Comparison of ENCODE assay signal across 27 cellular contexts in genomic region chr5:111589320-111589719, GRCh38.
"Had no signal": no experiment of that assay in that cellular context is flagged by ENCODE, and none has a peak within 500 bp of the region (broad histone marks: within the 10 kb centered on the region; RNA-seq: fewer than 3 reads in every experiment).

No MANE protein-coding gene starts in this region.

- H3K4me1 ChIP-seq: ascending aorta, breast epithelium, gastroesophageal sphincter had no signal

- ATAC-seq: activated CD4-positive, alpha-beta T cell treated with anti-CD3 and anti-CD28 coated beads for 36 hours; activated CD8-positive, alpha-beta memory T cell treated with anti-CD3 and anti-CD28 coated beads, Interleukin-2, amount 10 ng/mL, durations not matched to agents 7 days and 5 days; activated CD8-positive, alpha-beta T cell treated with anti-CD3 and anti-CD28 coated beads, Interleukin-2, amount 10 ng/mL, durations not matched to agents 7 days and 5 days; activated naive CD8-positive, alpha-beta T cell treated with anti-CD3 and anti-CD28 coated beads, Interleukin-2, amount 50 U/mL, for 24 hours; gastroesophageal sphincter had no signal

- DNase-seq: activated CD4-positive, alpha-beta memory T cell treated with anti-CD3 and anti-CD28 coated beads for 36 hours; activated CD4-positive, alpha-beta T cell treated with anti-CD3 and anti-CD28 coated beads for 36 hours; activated CD4-positive, alpha-beta T cell treated with anti-CD3 and anti-CD28 coated beads, Interleukin-2, amount 10 ng/mL, durations not matched to agents 24 days and 14 days; activated CD4-positive, CD25-positive, alpha-beta regulatory T cell; activated CD4-positive, CD25-positive, alpha-beta regulatory T cell treated with anti-CD3 and anti-CD28 coated beads, Interleukin-2, amount 50 U/mL, for 72 hours; activated CD8-positive, alpha-beta memory T cell treated with anti-CD3 and anti-CD28 coated beads, Interleukin-2, amount 10 ng/mL, durations not matched to agents 7 days and 5 days; activated CD8-positive, alpha-beta memory T cell treated with anti-CD3 and anti-CD28 coated beads, Interleukin-2, amount 50 U/mL, for 4 hours; activated CD8-positive, alpha-beta T cell treated with anti-CD3 and anti-CD28 coated beads, Interleukin-2, amount 10 ng/mL, durations not matched to agents 7 days and 5 days; activated effector memory CD4-positive, alpha-beta T cell treated with anti-CD3 and anti-CD28 coated beads, Interleukin-2, amount 50 U/mL, for 16 hours; activated naive CD4-positive, alpha-beta T cell treated with anti-CD3 and anti-CD28 coated beads for 36 hours; activated naive CD8-positive, alpha-beta T cell treated with anti-CD3 and anti-CD28 coated beads for 36 hours; activated naive CD8-positive, alpha-beta T cell treated with anti-CD3 and anti-CD28 coated beads, Interleukin-2, amount 50 U/mL, for 24 hours; activated T-cell treated with anti-CD3 and anti-CD28 coated beads, Interleukin-2, amount 50 U/mL, for 1 hour; activated T-cell treated with anti-CD3 and anti-CD28 coated beads, Interleukin-2, amount 50 U/mL, for 48 hours; adrenal gland; dorsolateral prefrontal cortex; effector memory CD4-positive, alpha-beta T cell; endodermal cell; erythroblast; foreskin melanocyte; head of caudate nucleus; T-helper 2 cell had no signal

- H3K4me3 ChIP-seq: adrenal gland, ascending aorta, breast epithelium, coronary artery, dorsolateral prefrontal cortex, esophagus muscularis mucosa, gastroesophageal sphincter had no signal

- H3K9me3 ChIP-seq: adrenal gland, ascending aorta, breast epithelium, esophagus muscularis mucosa, gastroesophageal sphincter had no signal

- H3K27me3 ChIP-seq: adrenal gland, ascending aorta, breast epithelium, dorsolateral prefrontal cortex, esophagus muscularis mucosa, gastroesophageal sphincter had no signal

- H3K27ac ChIP-seq: adrenal gland, ascending aorta, breast epithelium, coronary artery, dorsolateral prefrontal cortex, esophagus muscularis mucosa, gastroesophageal sphincter had no signal

- H3K36me3 ChIP-seq: adrenal gland, ascending aorta, breast epithelium, esophagus muscularis mucosa, gastroesophageal sphincter had no signal
